Comparison of ENCODE assay signal across 25 cellular contexts in the genomic region with DNA sequence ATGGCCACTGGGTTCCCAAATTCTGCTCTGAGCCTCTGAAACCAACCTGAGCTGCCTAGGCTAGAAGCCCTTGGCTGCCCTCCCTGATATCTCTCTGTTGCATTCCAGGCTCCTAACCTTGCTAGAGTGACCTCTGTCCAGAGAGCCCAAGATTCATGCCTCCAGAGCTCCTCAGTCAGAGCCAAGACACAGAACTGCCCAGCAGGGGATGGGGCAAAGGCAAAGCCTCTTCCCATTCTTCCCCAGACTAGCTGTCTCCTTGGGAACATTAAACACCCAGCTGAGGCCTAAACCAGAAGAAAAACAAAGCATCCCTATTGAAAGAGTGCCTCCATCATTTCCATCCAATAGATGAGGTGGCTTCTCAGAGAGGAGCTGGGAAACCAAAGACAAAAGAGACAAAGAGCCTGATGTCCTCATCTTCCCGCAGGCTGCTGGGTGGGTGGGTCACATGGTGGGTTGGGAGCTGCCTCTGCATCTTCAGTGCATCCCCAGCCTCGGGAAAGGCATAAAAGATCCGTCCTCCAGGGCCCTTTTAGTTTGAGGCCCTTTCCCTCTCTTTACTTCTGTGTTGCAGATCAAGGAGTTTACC.
"Had no signal": no experiment of that assay in that cellular context is flagged by ENCODE, and none has a peak within 500 bp of the region (broad histone marks: within the 10 kb centered on the region; RNA-seq: fewer than 3 reads in every experiment).

No MANE protein-coding gene starts in this region.

- H3K36me3 ChIP-seq: adrenal gland, ascending aorta, pancreas, right lobe of liver, suprapubic skin had no signal

- H3K9me3 ChIP-seq: adrenal gland, ascending aorta, pancreas, right lobe of liver, suprapubic skin had no signal

- H3K36me3 Mint-ChIP-seq: activated naive CD8-positive, alpha-beta T cell; natural killer cell; T-cell had no signal

- H3K4me3 Mint-ChIP-seq: activated naive CD8-positive, alpha-beta T cell; activated T-cell treated with anti-CD3 and anti-CD28 coated beads, Interleukin-2, amount 50 U/mL, for 4 hours; central memory CD8-positive, alpha-beta T cell; natural killer cell; stimulated activated naive CD8-positive, alpha-beta T cell treated with anti-CD3 and anti-CD28 coated beads, Interleukin-15, Interleukin-2, amounts not matched to agents 100 ng/mL and 50 ng/mL, for 24 hours; T-cell had no signal

- DNase-seq: activated CD4-positive, alpha-beta T cell treated with anti-CD3 and anti-CD28 coated beads, Interleukin-2, amount 50 U/mL, for 4 hours; activated CD8-positive, alpha-beta memory T cell treated with anti-CD3 and anti-CD28 coated beads for 24 hours; activated CD8-positive, alpha-beta memory T cell treated with anti-CD3 and anti-CD28 coated beads, Interleukin-2, amount 50 U/mL, for 4 hours; activated naive CD4-positive, alpha-beta T cell; activated T-cell treated with anti-CD3 and anti-CD28 coated beads, Interleukin-2, amount 50 U/mL, for 4 hours; adrenal gland; dorsolateral prefrontal cortex; kidney; midbrain; natural killer cell; pancreas; right lobe of liver; stimulated activated CD4-positive, alpha-beta T cell treated with anti-CD3 and anti-CD28 coated beads, Interleukin-1b, Interleukin-23, amount 100 ng/mL, for 48 hours; T-cell had no signal

- H3K27ac Mint-ChIP-seq: activated naive CD8-positive, alpha-beta T cell; activated T-helper 2 cell treated with anti-CD3 and anti-CD28 coated beads, Interferon-gamma antibody, Interleukin-2, Interleukin-4, amounts not matched to agents 10 μg/mL and 5 μg/mL and 100 μg/mL, durations not matched to agents 14 hours and 24 hours and 36 hours; natural killer cell; stimulated activated naive CD8-positive, alpha-beta T cell treated with anti-CD3 and anti-CD28 coated beads, Interleukin-15, Interleukin-2, amounts not matched to agents 100 ng/mL and 50 ng/mL, for 24 hours; T-cell had no signal

- H3K9me3 Mint-ChIP-seq: activated T-cell treated with anti-CD3 and anti-CD28 coated beads, Interleukin-2, amount 50 U/mL, for 4 hours; activated T-helper 2 cell treated with anti-CD3 and anti-CD28 coated beads, Interferon-gamma antibody, Interleukin-2, Interleukin-4, amounts not matched to agents 10 μg/mL and 5 μg/mL and 100 μg/mL, durations not matched to agents 14 hours and 24 hours and 36 hours; central memory CD8-positive, alpha-beta T cell; stimulated activated naive CD8-positive, alpha-beta T cell treated with anti-CD3 and anti-CD28 coated beads, Interleukin-15, Interleukin-2, amounts not matched to agents 100 ng/mL and 50 ng/mL, for 24 hours; T-cell had no signal

- ATAC-seq: activated T-cell treated with anti-CD3 and anti-CD28 coated beads, Interleukin-2, amount 50 U/mL, for 4 hours; left lobe of liver; natural killer cell; pancreas; right lobe of liver; T-cell had no signal

- H3K4me1 Mint-ChIP-seq: central memory CD8-positive, alpha-beta T cell; natural killer cell; T-cell had no signal

- H3K4me1 ChIP-seq: ascending aorta, pancreas, tibial nerve had no signal

- H3K27me3 ChIP-seq: adrenal gland, ascending aorta, dorsolateral prefrontal cortex, pancreas, right lobe of liver, tibial nerve had no signal

- H3K27ac ChIP-seq: adrenal gland, ascending aorta, epithelial cell of prostate, pancreas, right lobe of liver, skin epidermis, suprapubic skin, tibial nerve had no signal

- H3K4me3 ChIP-seq: adrenal gland, ascending aorta, dorsolateral prefrontal cortex, lung, pancreas, right lobe of liver, skin epidermis, suprapubic skin, tibial nerve had no signal
